In genomic region chr13:90428522-90429210, GRCh38 we compare ENCODE assay signal across 1 cellular context.
TF ChIP-seq lines count a peak whose summit lies in the region.

No MANE protein-coding gene starts in this region.

TF ChIP-seq in H1, 55 proteins besides CTCF, POLR2A, EP300 and RAD21 (continued from another document):
- TF ChIP-seq CHD7 (IDR thresholded peaks at IDR 0.05; ENCODE audit: insufficient replicate concordance, low read length) (no peak), KDM4A (IDR thresholded peaks at IDR 0.05; ENCODE audit: low read depth, low read length, severe bottlenecking) (no peak), MAX (IDR thresholded peaks at IDR 0.05) (no peak), ATF2 (IDR thresholded peaks at IDR 0.05; ENCODE audit: low read length) (no peak), ZNF274 (IDR thresholded peaks at IDR 0.05; ENCODE audit: borderline replicate concordance, extremely low read depth, low read length) (no peak)
